In the genomic region with DNA sequence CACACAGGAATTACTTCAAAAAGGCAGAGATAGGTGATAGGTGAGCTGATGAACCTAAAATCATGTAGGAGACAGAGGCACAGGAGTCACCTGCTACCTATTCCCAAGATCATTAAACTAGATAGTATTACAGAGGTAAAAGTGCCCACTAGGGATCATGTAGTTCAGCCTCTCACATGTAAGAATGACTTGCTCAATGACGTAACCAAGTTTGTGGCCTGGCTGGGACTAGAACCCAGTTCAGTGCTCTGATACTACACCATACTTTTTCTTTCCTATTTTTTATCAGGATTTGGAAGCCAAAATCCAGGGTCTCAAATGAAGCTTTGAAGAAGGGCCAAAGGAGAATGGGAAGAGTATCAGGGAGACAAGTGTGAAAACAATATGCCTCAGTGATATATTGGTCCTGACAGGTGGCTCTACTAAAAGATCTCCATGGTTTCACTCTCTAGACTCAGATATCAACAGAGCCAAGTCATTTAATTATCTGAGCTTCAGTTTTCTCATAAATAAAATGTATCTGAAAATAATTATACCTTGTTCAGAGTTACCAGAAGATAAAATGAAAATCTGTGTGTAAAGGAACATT, we compare ENCODE assay signal across 9 cellular contexts.
DNase-seq lines count a peak whose midpoint lies in the region; FAIRE-seq and TF ChIP-seq lines count a peak whose summit lies in the region.
"Had no signal": no experiment of that assay in that cellular context is flagged by ENCODE, and none has a peak within 500 bp of the region (broad histone marks: within the 10 kb centered on the region; RNA-seq: fewer than 3 reads in every experiment).

No MANE protein-coding gene starts in this region.

- H3K4me1 ChIP-seq in Caco-2 (peaks cover 18% of the 10 kb centered on the region), prostate gland (replicated peaks) (peaks cover 6% of the 10 kb centered on the region)

- H3K36me3 ChIP-seq in Caco-2 (ENCODE audit: control insufficient read depth, insufficient read depth, low read length) = no peaks in the 10 kb centered on the region
- no peaks in the 10 kb centered on the region for H3K36me3 ChIP-seq in prostate gland

- H3K27ac Mint-ChIP-seq in Caco-2 (ENCODE audit: unreplicated experiment) = peak overlapping the region; percentile 89

- no TSS peak for BruUV-seq in Caco-2 (replicated peaks; lab: Mats Ljungman, UMichigan)

- H3K27ac ChIP-seq in prostate gland = peak overlapping the region; percentile 65 to 74

- H3K4me1 Mint-ChIP-seq in Caco-2 (ENCODE audit: low read depth, unreplicated experiment) = peaks cover 14% of the 10 kb centered on the region

- no peak for TF ChIP-seq CTCF in Caco-2 (IDR thresholded peaks at IDR 0.05; ENCODE audit: insufficient read depth in 1 of 2, low read depth in 1 of 2, low read length in 1 of 2, severe bottlenecking in 1 of 2, unreplicated experiment in 1 of 2)
- no peak for TF ChIP-seq CTCF in prostate gland (IDR thresholded peaks at IDR 0.05)

- DNase-seq in Caco-2 = no peak
- DNase-seq in SKM-1 treated with dmso at 0.1 percent for 144 hours (lab: John Stamatoyannopoulos, UW; ENCODE audit: unreplicated experiment) = peak; percentile 49
- peak; percentile 18 for DNase-seq in glomerular endothelial cell (ENCODE audit: extremely low read depth, low read depth, low spot score)
- no peak for DNase-seq in prostate gland (ENCODE audit: low spot score)
- no peak for DNase-seq in NCI-H524 (lab: John Stamatoyannopoulos, UW)
- no peak for DNase-seq in OCI-M1 (lab: John Stamatoyannopoulos, UW)
- no peak for DNase-seq in GM12892 (ENCODE audit: insufficient read length)
- DNase-seq in cerebellar cortex (ENCODE audit: low spot score) = no peak

- H3K9me3 ChIP-seq in Caco-2 (no peaks in the 10 kb centered on the region), prostate gland (no peaks in the 10 kb centered on the region)

- peak overlapping the region; percentile 18 for H3K4me3 Mint-ChIP-seq in Caco-2 (ENCODE audit: unreplicated experiment)

- no peak for TF ChIP-seq POLR2A in prostate gland (IDR thresholded peaks at IDR 0.05)
- TF ChIP-seq POLR2A in GM12892 (IDR thresholded peaks at IDR 0.05; ENCODE audit: low read depth, low read length) = no peak

- 76% methylated on average over 1 of the region's 1 CpG for WGBS in prostate gland

- intact Hi-C loops in Caco-2 (cut with micrococcal nuclease; ENCODE audit: unreplicated experiment) (no loop called here), prostate gland (cut with DNase I) (loop anchor here (10.0 kb wide), 1 partner anchor 64 kb away; no protein-coding TSS in a partner anchor)

- no peaks in the 10 kb centered on the region for H3K27me3 Mint-ChIP-seq in Caco-2 (ENCODE audit: insufficient read depth, unreplicated experiment)

- H3K27me3 ChIP-seq in Caco-2 (replicated peaks; ENCODE audit: control insufficient read depth, insufficient read depth, low read length) (no peaks in the 10 kb centered on the region), prostate gland (replicated peaks; ENCODE audit: insufficient read depth) (no peaks in the 10 kb centered on the region)

- CTCF ChIA-PET in Caco-2 (lab: Charles Lee) = no interaction called here

- H3K4me3 ChIP-seq in Caco-2 (ENCODE audit: low read depth, low read length) = no peak overlapping the region
- no peak overlapping the region for H3K4me3 ChIP-seq in prostate gland

- POLR2A ChIA-PET in Caco-2 (lab: Charles Lee) = no interaction called here

- peaks cover 21% of the 10 kb centered on the region for H3K36me3 Mint-ChIP-seq in Caco-2 (ENCODE audit: insufficient read depth, unreplicated experiment)

- no peak for FAIRE-seq in GM12892 (lab: Jason Lieb, UNC)
- FAIRE-seq: TTC549 had no signal

- H3K9me3 Mint-ChIP-seq in Caco-2 (ENCODE audit: unreplicated experiment) = no peaks in the 10 kb centered on the region

Comparison
In these comparisons a context has a peak if more than half of its experiments do, and no peak if none do; other contexts are left out.
1. DNase-seq: peak in SKM-1 treated with dmso at 0.1 percent for 144 hours (single experiment) and glomerular endothelial cell (single experiment); none in Caco-2 (0 of 2), prostate gland (single experiment), NCI-H524 (0 of 2), OCI-M1 (single experiment), GM12892 (single experiment) and cerebellar cortex (single experiment).